1 cellular context compared by ENCODE assay signal in the genomic region with DNA sequence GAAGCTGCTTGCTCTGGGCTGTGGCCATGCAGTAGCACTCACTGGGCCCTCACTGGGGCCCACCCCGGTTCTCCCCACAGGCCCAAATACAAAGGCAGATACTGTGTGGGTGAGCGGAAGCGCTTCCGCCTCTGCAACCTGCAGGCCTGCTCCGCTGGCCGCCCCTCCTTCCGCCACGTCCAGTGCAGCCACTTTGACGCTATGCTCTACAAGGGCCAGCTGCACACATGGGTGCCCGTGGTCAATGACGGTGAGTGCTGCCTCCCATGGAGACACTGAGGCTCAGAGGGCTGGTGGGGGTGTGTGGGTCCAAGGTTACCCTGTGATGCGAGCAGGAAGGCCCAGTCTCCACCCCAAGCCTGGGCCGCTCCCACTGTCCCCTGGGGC.
TF ChIP-seq lines count a peak whose summit lies in the region.

No MANE protein-coding gene starts in this region.

TF ChIP-seq in HepG2, 621 proteins besides CTCF, POLR2A, EP300 and RAD21 (continued from another document):
- TF ChIP-seq, protein P1, sequence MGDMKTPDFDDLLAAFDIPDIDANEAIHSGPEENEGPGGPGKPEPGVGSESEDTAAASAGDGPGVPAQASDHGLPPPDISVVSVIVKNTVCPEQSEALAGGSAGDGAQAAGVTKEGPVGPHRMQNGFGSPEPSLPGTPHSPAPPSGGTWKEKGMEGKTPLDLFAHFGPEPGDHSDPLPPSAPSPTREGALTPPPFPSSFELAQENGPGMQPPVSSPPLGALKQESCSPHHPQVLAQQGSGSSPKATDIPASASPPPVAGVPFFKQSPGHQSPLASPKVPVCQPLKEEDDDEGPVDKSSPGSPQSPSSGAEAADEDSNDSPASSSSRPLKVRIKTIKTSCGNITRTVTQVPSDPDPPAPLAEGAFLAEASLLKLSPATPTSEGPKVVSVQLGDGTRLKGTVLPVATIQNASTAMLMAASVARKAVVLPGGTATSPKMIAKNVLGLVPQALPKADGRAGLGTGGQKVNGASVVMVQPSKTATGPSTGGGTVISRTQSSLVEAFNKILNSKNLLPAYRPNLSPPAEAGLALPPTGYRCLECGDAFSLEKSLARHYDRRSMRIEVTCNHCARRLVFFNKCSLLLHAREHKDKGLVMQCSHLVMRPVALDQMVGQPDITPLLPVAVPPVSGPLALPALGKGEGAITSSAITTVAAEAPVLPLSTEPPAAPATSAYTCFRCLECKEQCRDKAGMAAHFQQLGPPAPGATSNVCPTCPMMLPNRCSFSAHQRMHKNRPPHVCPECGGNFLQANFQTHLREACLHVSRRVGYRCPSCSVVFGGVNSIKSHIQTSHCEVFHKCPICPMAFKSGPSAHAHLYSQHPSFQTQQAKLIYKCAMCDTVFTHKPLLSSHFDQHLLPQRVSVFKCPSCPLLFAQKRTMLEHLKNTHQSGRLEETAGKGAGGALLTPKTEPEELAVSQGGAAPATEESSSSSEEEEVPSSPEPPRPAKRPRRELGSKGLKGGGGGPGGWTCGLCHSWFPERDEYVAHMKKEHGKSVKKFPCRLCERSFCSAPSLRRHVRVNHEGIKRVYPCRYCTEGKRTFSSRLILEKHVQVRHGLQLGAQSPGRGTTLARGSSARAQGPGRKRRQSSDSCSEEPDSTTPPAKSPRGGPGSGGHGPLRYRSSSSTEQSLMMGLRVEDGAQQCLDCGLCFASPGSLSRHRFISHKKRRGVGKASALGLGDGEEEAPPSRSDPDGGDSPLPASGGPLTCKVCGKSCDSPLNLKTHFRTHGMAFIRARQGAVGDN (CRISPR knock-in tag; IDR thresholded peaks at IDR 0.05), result peak; percentile 64
- TF ChIP-seq, protein P2, sequence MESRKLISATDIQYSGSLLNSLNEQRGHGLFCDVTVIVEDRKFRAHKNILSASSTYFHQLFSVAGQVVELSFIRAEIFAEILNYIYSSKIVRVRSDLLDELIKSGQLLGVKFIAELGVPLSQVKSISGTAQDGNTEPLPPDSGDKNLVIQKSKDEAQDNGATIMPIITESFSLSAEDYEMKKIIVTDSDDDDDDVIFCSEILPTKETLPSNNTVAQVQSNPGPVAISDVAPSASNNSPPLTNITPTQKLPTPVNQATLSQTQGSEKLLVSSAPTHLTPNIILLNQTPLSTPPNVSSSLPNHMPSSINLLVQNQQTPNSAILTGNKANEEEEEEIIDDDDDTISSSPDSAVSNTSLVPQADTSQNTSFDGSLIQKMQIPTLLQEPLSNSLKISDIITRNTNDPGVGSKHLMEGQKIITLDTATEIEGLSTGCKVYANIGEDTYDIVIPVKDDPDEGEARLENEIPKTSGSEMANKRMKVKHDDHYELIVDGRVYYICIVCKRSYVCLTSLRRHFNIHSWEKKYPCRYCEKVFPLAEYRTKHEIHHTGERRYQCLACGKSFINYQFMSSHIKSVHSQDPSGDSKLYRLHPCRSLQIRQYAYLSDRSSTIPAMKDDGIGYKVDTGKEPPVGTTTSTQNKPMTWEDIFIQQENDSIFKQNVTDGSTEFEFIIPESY (CRISPR knock-in tag; IDR thresholded peaks at IDR 0.05), result peak; percentile 52; the same call in 1 of the 2 replicates
- TF ChIP-seq ZFX (CRISPR knock-in tag; IDR thresholded peaks at IDR 0.05; ENCODE audit: low read depth) (peak; percentile 62; the same call in 1 of the 2 replicates), ZBTB38 (CRISPR knock-in tag; IDR thresholded peaks at IDR 0.05) (0 out of 2 replicates have a peak, but pooled peaks have one; percentile 15)
